ENCODE assay signal across 1 cellular context in genomic region chr2:72982219-72982618, GRCh38.
TF ChIP-seq lines count a peak whose summit lies in the region.

No MANE protein-coding gene starts in this region.

TF ChIP-seq in HepG2, 621 proteins besides CTCF, POLR2A, EP300 and RAD21 (continued from another document):
- TF ChIP-seq RERE (CRISPR knock-in tag; IDR thresholded peaks at IDR 0.05; ENCODE audit: low read depth) (no peak), PBX3 (CRISPR knock-in tag; IDR thresholded peaks at IDR 0.05; ENCODE audit: borderline replicate concordance) (no peak), NRL (CRISPR knock-in tag; IDR thresholded peaks at IDR 0.05; ENCODE audit: borderline replicate concordance) (no peak), TEAD3 (CRISPR knock-in tag; optimal IDR thresholded peaks at IDR 0.05; ENCODE audit: borderline replicate concordance) (no peak), ZKSCAN8 (CRISPR knock-in tag; IDR thresholded peaks at IDR 0.05; ENCODE audit: borderline replicate concordance) (no peak)
TF ChIP-seq in HepG2: peak in this region for 0.
